Comparison of ENCODE assay signal across 8 cellular contexts in genomic region chr6:6942826-6943225, GRCh38.
A peak's percentile ranks its signal among the peaks of the same experiment; 100 is the strongest.
DNase-seq lines count a peak whose midpoint lies in the region; ATAC-seq and TF ChIP-seq lines count a peak whose summit lies in the region.

No MANE protein-coding gene starts in this region.

- no peak overlapping the region for H3K27ac ChIP-seq in PC-9

- H3K27me3 ChIP-seq in PC-9 (ENCODE audit: insufficient read depth, low read depth), result no peaks in the 10 kb centered on the region

- H2AFZ ChIP-seq in PC-9, result no peak overlapping the region

- ATAC-seq in HG03469 (IDR thresholded peaks at IDR 0.05; ENCODE audit: unreplicated experiment) (peak; percentile 80), GM18519 (IDR thresholded peaks at IDR 0.05; ENCODE audit: low FRiP score, unreplicated experiment) (no peak)

- H4K20me1 ChIP-seq in PC-9 (ENCODE audit: insufficient read depth), result no peaks in the 10 kb centered on the region

- H3K9me2 ChIP-seq in PC-9 (ENCODE audit: insufficient read depth), result no peaks in the 10 kb centered on the region

- H3K36me3 ChIP-seq in PC-9 (ENCODE audit: low read depth), result no peaks in the 10 kb centered on the region

- CTCF ChIA-PET in PC-9 (lab: Charles Lee), result no interaction called here

- H3K4me1 ChIP-seq in PC-9 (replicated peaks; ENCODE audit: insufficient read depth), result no peaks in the 10 kb centered on the region

- intact Hi-C loops in PC-9 (cut with micrococcal nuclease; ENCODE audit: unreplicated experiment), result no loop called here

- POLR2A ChIA-PET in PC-9 (lab: Charles Lee; ENCODE audit: unreplicated experiment), result no interaction called here

- no peaks in the 10 kb centered on the region for H3K79me2 ChIP-seq in PC-9 (ENCODE audit: low read depth)

- no peaks in the 10 kb centered on the region for H3F3A ChIP-seq in PC-9 (ENCODE audit: insufficient read depth, low read depth)

- no peak overlapping the region for H3K4me2 ChIP-seq in PC-9

- BruUV-seq in PC-9 (replicated peaks; lab: Mats Ljungman, UMichigan), result no TSS peak

- DNase-seq in activated gamma-delta T cell treated with anti-CD3 and anti-CD28 coated beads, Interleukin-2, amount 50 U/mL, for 16 hours (ENCODE audit: low read depth), result peak; percentile 2
- DNase-seq in activated gamma-delta T cell treated with Interleukin-2 at 50 U/mL for 16 hours (no peak), SKM-1 treated with dmso at 0.1 percent for 144 hours (lab: John Stamatoyannopoulos, UW; ENCODE audit: unreplicated experiment) (peak; percentile 76), kidney tubule cell (ENCODE audit: low spot score) (peak; percentile 62), NK-92 (lab: John Stamatoyannopoulos, UW; ENCODE audit: unreplicated experiment) (no peak), PC-9 (no peak)

- TF ChIP-seq CTCF in PC-9 (conservative IDR thresholded peaks at IDR 0.05), result no peak

- H3K4me3 ChIP-seq in PC-9, result no peak overlapping the region

- no peaks in the 10 kb centered on the region for H3K9me3 ChIP-seq in PC-9 (ENCODE audit: insufficient read depth, low read depth)

Comparison
In these comparisons a context has a peak if more than half of its experiments do, and no peak if none do; other contexts are left out.
1. DNase-seq: peak in activated gamma-delta T cell treated with anti-CD3 and anti-CD28 coated beads, Interleukin-2, amount 50 U/mL, for 16 hours (single experiment), SKM-1 treated with dmso at 0.1 percent for 144 hours (single experiment) and kidney tubule cell (single experiment); none in activated gamma-delta T cell treated with Interleukin-2 at 50 U/mL for 16 hours (single experiment), NK-92 (single experiment) and PC-9 (0 of 2).